In genomic region chr2:25743132-25743830, GRCh38 we compare ENCODE assay signal across 11 cellular contexts.
A peak's percentile ranks its signal among the peaks of the same experiment; 100 is the strongest.
DNase-seq lines count a peak whose midpoint lies in the region; ATAC-seq and TF ChIP-seq lines count a peak whose summit lies in the region.
"Had no signal": no experiment of that assay in that cellular context is flagged by ENCODE, and none has a peak within 500 bp of the region (broad histone marks: within the 10 kb centered on the region; RNA-seq: fewer than 3 reads in every experiment).

No MANE protein-coding gene starts in this region.

- H3K27ac ChIP-seq in neutrophil: peak overlapping the region; percentile 85

- ATAC-seq in activated CD8-positive, alpha-beta memory T cell treated with anti-CD3 and anti-CD28 coated beads, Interleukin-2, amount 10 ng/mL, durations not matched to agents 7 days and 5 days: peak; percentile 60
- ATAC-seq in activated CD8-positive, alpha-beta T cell treated with anti-CD3 and anti-CD28 coated beads for 36 hours: no peak
- no peak for ATAC-seq in GM18498 (IDR thresholded peaks at IDR 0.05; ENCODE audit: unreplicated experiment)

- no peaks in the 10 kb centered on the region for H3K9me3 Mint-ChIP-seq in activated CD8-positive, alpha-beta memory T cell treated with anti-CD3 and anti-CD28 coated beads, Interleukin-2, amount 10 ng/mL, durations not matched to agents 7 days and 5 days (ENCODE audit: low read depth)
- no peaks in the 10 kb centered on the region for H3K9me3 Mint-ChIP-seq in activated CD8-positive, alpha-beta T cell treated with anti-CD3 and anti-CD28 coated beads for 36 hours

- peaks cover 41% of the 10 kb centered on the region for H3K36me3 ChIP-seq in neutrophil

- CTCF ChIA-PET in activated CD8-positive, alpha-beta memory T cell treated with anti-CD3 and anti-CD28 coated beads, Interleukin-2, amount 10 ng/mL, durations not matched to agents 7 days and 5 days (lab: Charles Lee): interaction anchor here (0.7 to 1.4 kb wide), 3 partner anchors 22 to 325 kb away, joined by 3 to 4 read pairs (median 4); no protein-coding TSS in a partner anchor
- CTCF ChIA-PET in activated CD8-positive, alpha-beta T cell treated with anti-CD3 and anti-CD28 coated beads for 36 hours (lab: Charles Lee): interaction anchor here (0.7 to 1.6 kb wide), 5 partner anchors 8 to 136 kb away, joined by 3 to 5 read pairs (median 4); no protein-coding TSS in a partner anchor

- H3K9me3 ChIP-seq in neutrophil: no peaks in the 10 kb centered on the region

- H3K4me1 Mint-ChIP-seq in activated CD8-positive, alpha-beta memory T cell treated with anti-CD3 and anti-CD28 coated beads, Interleukin-2, amount 10 ng/mL, durations not matched to agents 7 days and 5 days: peaks cover 41% of the 10 kb centered on the region
- H3K4me1 Mint-ChIP-seq in activated CD8-positive, alpha-beta T cell treated with anti-CD3 and anti-CD28 coated beads for 36 hours (ENCODE audit: low read depth): peaks cover 25% of the 10 kb centered on the region

- no peaks in the 10 kb centered on the region for H3K27me3 Mint-ChIP-seq in activated CD8-positive, alpha-beta memory T cell treated with anti-CD3 and anti-CD28 coated beads, Interleukin-2, amount 10 ng/mL, durations not matched to agents 7 days and 5 days
- no peaks in the 10 kb centered on the region for H3K27me3 Mint-ChIP-seq in activated CD8-positive, alpha-beta T cell treated with anti-CD3 and anti-CD28 coated beads for 36 hours

- peak overlapping the region; percentile 68 for H3K27ac Mint-ChIP-seq in activated CD8-positive, alpha-beta memory T cell treated with anti-CD3 and anti-CD28 coated beads, Interleukin-2, amount 10 ng/mL, durations not matched to agents 7 days and 5 days
- H3K27ac Mint-ChIP-seq in activated CD8-positive, alpha-beta T cell treated with anti-CD3 and anti-CD28 coated beads for 36 hours: peak overlapping the region; percentile 62

- H3K36me3 Mint-ChIP-seq in activated CD8-positive, alpha-beta memory T cell treated with anti-CD3 and anti-CD28 coated beads, Interleukin-2, amount 10 ng/mL, durations not matched to agents 7 days and 5 days: peaks cover 40% of the 10 kb centered on the region
- H3K36me3 Mint-ChIP-seq in activated CD8-positive, alpha-beta T cell treated with anti-CD3 and anti-CD28 coated beads for 36 hours (ENCODE audit: low read depth): peaks cover 42% of the 10 kb centered on the region

- no peak for TF ChIP-seq CTCF in activated CD8-positive, alpha-beta T cell treated with anti-CD3 and anti-CD28 coated beads for 36 hours (IDR thresholded peaks at IDR 0.05)
- no peak for TF ChIP-seq CTCF in neutrophil (IDR thresholded peaks at IDR 0.05)

- intact Hi-C loops in activated CD8-positive, alpha-beta T cell treated with anti-CD3 and anti-CD28 coated beads for 36 hours (cut with micrococcal nuclease): no loop called here

- no peaks in the 10 kb centered on the region for H3K27me3 ChIP-seq in neutrophil

- POLR2A ChIA-PET in activated CD8-positive, alpha-beta T cell treated with anti-CD3 and anti-CD28 coated beads for 36 hours (lab: Charles Lee): interaction anchor here (1.5 to 1.7 kb wide), 2 partner anchors 46 to 108 kb away, joined by 4 to 6 read pairs; no protein-coding TSS in a partner anchor

- no peak overlapping the region for H3K4me3 ChIP-seq in neutrophil (ENCODE audit: low read depth in 1 of 2, low read length in 1 of 2)

- peaks cover 25 to 29% of the 10 kb centered on the region in 2 experiments for H3K4me1 ChIP-seq in neutrophil (ENCODE audit: control insufficient read depth in 1 of 2, insufficient read depth in 1 of 2, low read depth in 1 of 2, low read length in 1 of 2)

- no peak overlapping the region for H3K4me3 Mint-ChIP-seq in activated CD8-positive, alpha-beta memory T cell treated with anti-CD3 and anti-CD28 coated beads, Interleukin-2, amount 10 ng/mL, durations not matched to agents 7 days and 5 days
- no peak overlapping the region for H3K4me3 Mint-ChIP-seq in activated CD8-positive, alpha-beta T cell treated with anti-CD3 and anti-CD28 coated beads for 36 hours

- DNase-seq in activated CD8-positive, alpha-beta memory T cell treated with anti-CD3 and anti-CD28 coated beads, Interleukin-2, amount 10 ng/mL, durations not matched to agents 7 days and 5 days: no peak
- DNase-seq in activated CD8-positive, alpha-beta memory T cell treated with anti-CD3 and anti-CD28 coated beads, Interleukin-2, amount 50 U/mL, for 48 hours: no peak
- DNase-seq in Kasumi-1 (lab: John Stamatoyannopoulos, UW): peak; percentile 94 to 96
- no peak for DNase-seq in activated CD8-positive, alpha-beta T cell treated with anti-CD3 and anti-CD28 coated beads for 36 hours
- no peak for DNase-seq in SW 1271 (lab: John Stamatoyannopoulos, UW)
- DNase-seq in AG08395 (ENCODE audit: low spot score): no peak
- DNase-seq: NCI-H1436; NCI-H82; stimulated activated CD4-positive, alpha-beta T cell treated with anti-CD3 and anti-CD28 coated beads, Interleukin-15, amount 100 ng/mL, for 24 hours had no signal

Comparison
In these comparisons a context has a peak if more than half of its experiments do, and no peak if none do; other contexts are left out.
1. DNase-seq: peak in Kasumi-1 (2 of 2); none in activated CD8-positive, alpha-beta memory T cell treated with anti-CD3 and anti-CD28 coated beads, Interleukin-2, amount 10 ng/mL, durations not matched to agents 7 days and 5 days (single experiment), activated CD8-positive, alpha-beta memory T cell treated with anti-CD3 and anti-CD28 coated beads, Interleukin-2, amount 50 U/mL, for 48 hours (single experiment), activated CD8-positive, alpha-beta T cell treated with anti-CD3 and anti-CD28 coated beads for 36 hours (single experiment), SW 1271 (0 of 2) and AG08395 (single experiment).